ENCODE assay signal across 16 cellular contexts in genomic region chr2:113709022-113709421, GRCh38. TPM values are rescaled to one million over a fixed set of nuclear protein-coding genes. Genes with fewer than 3 reads are reported as not detected.
DNase-seq lines count a peak whose midpoint lies in the region; ATAC-seq and TF ChIP-seq lines count a peak whose summit lies in the region.
"Had no signal": no experiment of that assay in that cellular context is flagged by ENCODE, and none has a peak within 500 bp of the region (broad histone marks: within the 10 kb centered on the region; RNA-seq: fewer than 3 reads in every experiment).

No MANE protein-coding gene starts in this region.

- no peak for TF ChIP-seq CTCF in psoas muscle (IDR thresholded peaks at IDR 0.05)
- TF ChIP-seq CTCF in stomach (IDR thresholded peaks at IDR 0.05), result no peak
- no peak for TF ChIP-seq CTCF in suprapubic skin (IDR thresholded peaks at IDR 0.05)

- CTCF ChIA-PET in activated CD4-positive, alpha-beta T cell treated with anti-CD3 and anti-CD28 coated beads for 36 hours (lab: Charles Lee), result no interaction called here

- TF ChIP-seq EP300 in stomach (IDR thresholded peaks at IDR 0.05), result no peak
- TF ChIP-seq EP300 in suprapubic skin (IDR thresholded peaks at IDR 0.05), result no peak

- H3K4me1 Mint-ChIP-seq in activated CD4-positive, alpha-beta T cell treated with anti-CD3 and anti-CD28 coated beads for 36 hours, result no peaks in the 10 kb centered on the region
- H3K4me1 Mint-ChIP-seq: activated naive CD8-positive, alpha-beta T cell treated with anti-CD3 and anti-CD28 coated beads for 36 hours had no signal

- H3K4me3 ChIP-seq in psoas muscle (no peak overlapping the region), stomach (no peak overlapping the region), suprapubic skin (no peak overlapping the region)
- H3K4me3 ChIP-seq: gastroesophageal sphincter, lower lobe of right lung had no signal

- WGBS in psoas muscle, 3 donors, result 73 to 84% (median 83%) methylated on average over 3 of the region's 3 CpGs
- WGBS in stomach, 5 donors, result 43 to 73% (median 67%) methylated on average over 3 of the region's 3 CpGs
- WGBS in suprapubic skin, result 91% methylated on average over 3 of the region's 3 CpGs

- H3K4me1 ChIP-seq in psoas muscle, result no peaks in the 10 kb centered on the region
- peaks cover 0 to 9% (median 0%) of the 10 kb centered on the region in 4 donors for H3K4me1 ChIP-seq in stomach
- no peaks in the 10 kb centered on the region for H3K4me1 ChIP-seq in suprapubic skin
- H3K4me1 ChIP-seq: gastroesophageal sphincter, lower lobe of right lung had no signal

- no peak overlapping the region for H3K27ac Mint-ChIP-seq in activated CD4-positive, alpha-beta T cell treated with anti-CD3 and anti-CD28 coated beads for 36 hours
- H3K27ac Mint-ChIP-seq: activated CD4-positive, alpha-beta memory T cell treated with anti-CD3 and anti-CD28 coated beads for 36 hours; activated naive CD8-positive, alpha-beta T cell treated with anti-CD3 and anti-CD28 coated beads for 36 hours had no signal

- peaks cover 4% of the 10 kb centered on the region for H3K36me3 Mint-ChIP-seq in activated CD4-positive, alpha-beta T cell treated with anti-CD3 and anti-CD28 coated beads for 36 hours (ENCODE audit: low read depth)
- H3K36me3 Mint-ChIP-seq: activated CD4-positive, alpha-beta memory T cell treated with anti-CD3 and anti-CD28 coated beads for 36 hours had no signal

- POLR2A ChIA-PET in activated CD4-positive, alpha-beta T cell treated with anti-CD3 and anti-CD28 coated beads for 36 hours (lab: Charles Lee), result no interaction called here

- H3K27ac ChIP-seq in psoas muscle, result no peak overlapping the region
- no peak overlapping the region for H3K27ac ChIP-seq in stomach
- no peak overlapping the region for H3K27ac ChIP-seq in suprapubic skin
- H3K27ac ChIP-seq: gastroesophageal sphincter, lower lobe of right lung had no signal

- H3K9me3 ChIP-seq in psoas muscle, result no peaks in the 10 kb centered on the region
- H3K9me3 ChIP-seq in stomach, result no peaks in the 10 kb centered on the region
- H3K9me3 ChIP-seq in suprapubic skin, result no peaks in the 10 kb centered on the region
- H3K9me3 ChIP-seq: gastroesophageal sphincter, lower lobe of right lung had no signal

- intact Hi-C loops in psoas muscle (cut with DNase I), result no loop called here
- intact Hi-C loops in activated CD4-positive, alpha-beta T cell treated with anti-CD3 and anti-CD28 coated beads for 36 hours (cut with DNase I, micrococcal nuclease), result no loop called here
- intact Hi-C loops in stomach (cut with DNase I; ENCODE audit: low total_unique reads), result no loop called here

- TF ChIP-seq POLR2A in stomach (IDR thresholded peaks at IDR 0.05) (no peak), suprapubic skin (IDR thresholded peaks at IDR 0.05) (no peak)

- ATAC-seq in left lobe of liver, result peak; percentile 71
- no peak for ATAC-seq in psoas muscle
- ATAC-seq in activated CD4-positive, alpha-beta T cell treated with anti-CD3 and anti-CD28 coated beads for 36 hours, result no peak
- ATAC-seq: activated T-cell treated with anti-CD3 and anti-CD28 coated beads, Interleukin-2, amount 50 U/mL, for 4 hours; gastroesophageal sphincter; lower lobe of right lung had no signal

- H3K36me3 ChIP-seq in psoas muscle (ENCODE audit: insufficient read depth in 1 of 2, low read depth in 1 of 2) (peaks cover 0 to 42% of the 10 kb centered on the region in 2 donors), stomach (peaks cover 11 to 44% (median 27%) of the 10 kb centered on the region in 4 donors), suprapubic skin (peaks cover 33% of the 10 kb centered on the region)

- no peak overlapping the region for H3K4me3 Mint-ChIP-seq in activated CD4-positive, alpha-beta T cell treated with anti-CD3 and anti-CD28 coated beads for 36 hours
- H3K4me3 Mint-ChIP-seq: activated CD4-positive, alpha-beta memory T cell treated with anti-CD3 and anti-CD28 coated beads for 36 hours; activated naive CD8-positive, alpha-beta T cell treated with anti-CD3 and anti-CD28 coated beads for 36 hours; activated T-cell treated with anti-CD3 and anti-CD28 coated beads, Interleukin-2, amount 50 U/mL, for 4 hours had no signal

- H3K27me3 ChIP-seq in psoas muscle (ENCODE audit: insufficient read depth in 3 of 3, low read length in 2 of 3) (no peaks in the 10 kb centered on the region), stomach (no peaks in the 10 kb centered on the region), suprapubic skin (no peaks in the 10 kb centered on the region)
- H3K27me3 ChIP-seq: gastroesophageal sphincter had no signal

- no peaks in the 10 kb centered on the region for H3K27me3 Mint-ChIP-seq in activated CD4-positive, alpha-beta T cell treated with anti-CD3 and anti-CD28 coated beads for 36 hours
- H3K27me3 Mint-ChIP-seq: activated CD4-positive, alpha-beta memory T cell treated with anti-CD3 and anti-CD28 coated beads for 36 hours; activated naive CD8-positive, alpha-beta T cell treated with anti-CD3 and anti-CD28 coated beads for 36 hours had no signal

- no peaks in the 10 kb centered on the region for H3K9me3 Mint-ChIP-seq in activated CD4-positive, alpha-beta T cell treated with anti-CD3 and anti-CD28 coated beads for 36 hours (ENCODE audit: low read depth)
- H3K9me3 Mint-ChIP-seq: activated CD4-positive, alpha-beta memory T cell treated with anti-CD3 and anti-CD28 coated beads for 36 hours; activated naive CD8-positive, alpha-beta T cell treated with anti-CD3 and anti-CD28 coated beads for 36 hours; activated T-cell treated with anti-CD3 and anti-CD28 coated beads, Interleukin-2, amount 50 U/mL, for 4 hours had no signal

- DNase-seq in DMS53 treated with DMSO at 0.1 percent for 48 hours (lab: John Stamatoyannopoulos, UW; ENCODE audit: unreplicated experiment) (peak; percentile 95), NCI-H1417 treated with DMSO at 0.1 percent for 48 hours (lab: John Stamatoyannopoulos, UW) (peak; percentile 91), NCI-H774 (lab: John Stamatoyannopoulos, UW) (peak; percentile 94), left lobe of liver (ENCODE audit: low spot score) (no peak), psoas muscle (no peak), stomach (no peak), suprapubic skin (ENCODE audit: low spot score in 2 of 2) (no peak)
- no peak for DNase-seq in activated CD4-positive, alpha-beta T cell treated with anti-CD3 and anti-CD28 coated beads for 36 hours
- DNase-seq: activated CD4-positive, alpha-beta memory T cell treated with anti-CD3 and anti-CD28 coated beads for 36 hours; activated naive CD8-positive, alpha-beta T cell treated with anti-CD3 and anti-CD28 coated beads for 36 hours; activated T-cell treated with anti-CD3 and anti-CD28 coated beads, Interleukin-2, amount 50 U/mL, for 4 hours; Calu3; lower lobe of right lung; NCI-H446; small intestine had no signal

RNA-seq across cellular contexts. Expression of gene SLC35F5, which starts 47.4 kb away (rescaled TPM):
- total RNA-seq in left lobe of liver (30.3 TPM), psoas muscle (10 to 100 TPM; 45.7 to 86.3 (median 50.7) TPM), stomach (100 to 1,000 TPM in 3 of 5 donors, 10 to 100 TPM in 2; 91.7 to 399 (median 108) TPM), suprapubic skin (100 to 1,000 TPM in 1 of 4 donors, 10 to 100 TPM in 3; 90.3 to 116 (median 96.4) TPM)
- polyA plus RNA-seq in psoas muscle (10 to 100 TPM; 23.1 to 54.6 (median 37.6) TPM), stomach (10 to 100 TPM in 2 of 3 donors, 1 to 10 TPM in 1; 8.7 to 15.1 (median 12.5) TPM)
- total RNA-seq in activated CD4-positive, alpha-beta T cell treated with anti-CD3 and anti-CD28 coated beads for 36 hours, result 10 to 100 TPM; 13.4 to 18.4 TPM

Comparison
In these comparisons a context has a peak if more than half of its experiments do, and no peak if none do; other contexts are left out.
1. DNase-seq: peak in DMS53 treated with DMSO at 0.1 percent for 48 hours (single experiment), NCI-H1417 treated with DMSO at 0.1 percent for 48 hours (single experiment) and NCI-H774 (single experiment); none in left lobe of liver (single experiment), psoas muscle (0 of 2), activated CD4-positive, alpha-beta T cell treated with anti-CD3 and anti-CD28 coated beads for 36 hours (single experiment), stomach (single experiment) and suprapubic skin (0 of 2).